Comparison of ENCODE assay signal across 26 cellular contexts in genomic region chr9:130554606-130555005, GRCh38. TPM values are rescaled to one million over a fixed set of nuclear protein-coding genes. Genes with fewer than 3 reads are reported as not detected.
DNase-seq lines count a peak whose midpoint lies in the region; TF ChIP-seq lines count a peak whose summit lies in the region.
"Had no signal": no experiment of that assay in that cellular context is flagged by ENCODE, and none has a peak within 500 bp of the region (broad histone marks: within the 10 kb centered on the region; RNA-seq: fewer than 3 reads in every experiment).

No MANE protein-coding gene starts in this region.

- H3K4me2 ChIP-seq in neuronal stem cell (ENCODE audit: insufficient read depth, low read length, poor library complexity, severe bottlenecking) (no peak overlapping the region), osteoblast (ENCODE audit: insufficient read depth, low read length) (no peak overlapping the region)
- H3K4me2 ChIP-seq: A549; BLaER1; BLaER1 treated with 17β-estradiol and CSF1 and Interleukin-3, amounts not matched to agents 10 nM and 100 nM had no signal

- H3K9me3 ChIP-seq in neuronal stem cell (replicated peaks in 1 of 2; ENCODE audit: control insufficient read depth in 2 of 2, insufficient read depth in 1 of 2, low read depth in 1 of 2, low read length in 2 of 2), result peaks cover 0 to 5% of the 10 kb centered on the region in 2 donors
- no peaks in the 10 kb centered on the region for H3K9me3 ChIP-seq in osteoblast (ENCODE audit: low read depth, low read length)
- H3K9me3 ChIP-seq: BE2C, BLaER1 had no signal

- H3K4me3 ChIP-seq in neuronal stem cell (ENCODE audit: low read length in 2 of 2) (no peak overlapping the region), osteoblast (ENCODE audit: insufficient read depth, low read length) (no peak overlapping the region)
- H3K4me3 ChIP-seq: A549; BLaER1; BLaER1 treated with 17β-estradiol and CSF1 and Interleukin-3, amounts not matched to agents 10 nM and 100 nM had no signal

- no peaks in the 10 kb centered on the region for H4K20me1 ChIP-seq in osteoblast (ENCODE audit: insufficient read depth, low read length)
- H4K20me1 ChIP-seq: BLaER1; BLaER1 treated with 17β-estradiol and CSF1 and Interleukin-3, amounts not matched to agents 10 nM and 100 nM had no signal

- no peak overlapping the region for H3K18ac ChIP-seq in neuronal stem cell (ENCODE audit: low read length)

- no peak overlapping the region for H3K14ac ChIP-seq in neuronal stem cell (ENCODE audit: low read length)

- H4K91ac ChIP-seq in neuronal stem cell (ENCODE audit: low read depth, low read length, poor library complexity), result no peak overlapping the region

- no peak overlapping the region for H2AK5ac ChIP-seq in neuronal stem cell (ENCODE audit: low read depth, low read length)

- H4K8ac ChIP-seq in neuronal stem cell (ENCODE audit: low read depth, low read length), result no peak overlapping the region

- DNase-seq in neuronal stem cell (ENCODE audit: low spot score) (no peak), osteoblast (ENCODE audit: insufficient read length, low spot score, missing footprints) (no peak)
- DNase-seq: 8988T; ACHN; AML-193; BE2C; C1 segment of cervical spinal cord; Caco-2; Calu3; CD4-positive, alpha-beta memory T cell; CD4-positive, alpha-beta T cell; CD4-positive, CD25-positive, alpha-beta regulatory T cell; CD8-positive, alpha-beta memory T cell; CD8-positive, alpha-beta T cell; COR-L47; DMS 273 treated with DMSO at 0.1 percent for 48 hours; DMS153; DMS79; DMS79 treated with DMSO at 0.1 percent for 48 hours; DND-41; EL had no signal

- no CpG with 5 or more reads among the region's 5 CpGs for WGBS in neuronal stem cell (ENCODE audit: extremely low coverage in 2 of 2, insufficient read length in 2 of 2, insufficient replicate concordance in 1 of 2), 2 donors

- H2AFZ ChIP-seq in neuronal stem cell (ENCODE audit: low read length) (no peak overlapping the region), osteoblast (ENCODE audit: low read length) (no peak overlapping the region)

- H3K27me3 ChIP-seq in neuronal stem cell (ENCODE audit: control insufficient read depth in 3 of 3, insufficient read depth in 3 of 3, low read depth in 1 of 3, low read length in 3 of 3), result peaks cover 0 to 15% (median 0%) of the 10 kb centered on the region in 3 experiments
- peaks cover 29% of the 10 kb centered on the region for H3K27me3 ChIP-seq in osteoblast (ENCODE audit: insufficient read depth, low read length)
- H3K27me3 ChIP-seq: BE2C; BLaER1; BLaER1 treated with 17β-estradiol and CSF1 and Interleukin-3, amounts not matched to agents 10 nM and 100 nM had no signal

- no peak overlapping the region for H3K27ac ChIP-seq in neuronal stem cell (replicated peaks; ENCODE audit: low read length)
- H3K27ac ChIP-seq in osteoblast (ENCODE audit: low read depth, low read length), result no peak overlapping the region
- H3K27ac ChIP-seq: 22Rv1; A549; BLaER1; BLaER1 treated with 17β-estradiol and CSF1 and Interleukin-3, amounts not matched to agents 10 nM and 100 nM; C4-2B had no signal

- H2BK120ac ChIP-seq in neuronal stem cell (ENCODE audit: low read depth, low read length), result no peak overlapping the region

- H3K79me1 ChIP-seq in neuronal stem cell (ENCODE audit: low read depth, low read length), result no peaks in the 10 kb centered on the region

- peak overlapping the region; percentile 29 for H3K23ac ChIP-seq in neuronal stem cell (ENCODE audit: low read depth, low read length, poor library complexity)

- H3K9ac ChIP-seq in neuronal stem cell (ENCODE audit: low read depth, low read length, poor library complexity), result no peak overlapping the region
- H3K9ac ChIP-seq: BLaER1; BLaER1 treated with 17β-estradiol and CSF1 and Interleukin-3, amounts not matched to agents 10 nM and 100 nM had no signal

- H3K36me3 ChIP-seq in neuronal stem cell (replicated peaks in 1 of 2; ENCODE audit: control insufficient read depth in 2 of 2, insufficient read depth in 2 of 2, low read length in 2 of 2), result no peaks in the 10 kb centered on the region
- no peaks in the 10 kb centered on the region for H3K36me3 ChIP-seq in osteoblast (ENCODE audit: insufficient read depth, low read length)
- H3K36me3 ChIP-seq: BE2C; BLaER1; BLaER1 treated with 17β-estradiol and CSF1 and Interleukin-3, amounts not matched to agents 10 nM and 100 nM had no signal

- H2BK12ac ChIP-seq in neuronal stem cell (ENCODE audit: low read length), result no peak overlapping the region

- H2BK5ac ChIP-seq in neuronal stem cell (ENCODE audit: low read length), result no peak overlapping the region

- no peak overlapping the region for H2BK15ac ChIP-seq in neuronal stem cell (ENCODE audit: low read length)

- TF ChIP-seq CTCF in osteoblast (IDR thresholded peaks at IDR 0.05; ENCODE audit: extremely low read depth, low read depth, low read length), result no peak

- peaks cover 0 to 5% of the 10 kb centered on the region in 2 donors for H3K4me1 ChIP-seq in neuronal stem cell (ENCODE audit: control insufficient read depth in 2 of 2, insufficient read depth in 1 of 2, low read depth in 1 of 2, low read length in 2 of 2)
- no peaks in the 10 kb centered on the region for H3K4me1 ChIP-seq in osteoblast (ENCODE audit: insufficient read depth, low read length)
- H3K4me1 ChIP-seq: BE2C, BLaER1 had no signal

- no peaks in the 10 kb centered on the region for H3K79me2 ChIP-seq in osteoblast (ENCODE audit: insufficient read depth, low read length)

- no peak overlapping the region for H3K4ac ChIP-seq in neuronal stem cell (ENCODE audit: low read length)

RNA-seq across cellular contexts. Expression of gene FUBP3, which starts 24.8 kb away (rescaled TPM):
- polyA plus RNA-seq in neuronal stem cell (2013, experiment 1 of 2), result 34.2 TPM
- 35.1 TPM for polyA plus RNA-seq in neuronal stem cell (2013, experiment 2 of 2)
- total RNA-seq in osteoblast, result 45.6 and 46.3 TPM in 2 replicates
